ENCODE assay signal across 13 cellular contexts in the genomic region with DNA sequence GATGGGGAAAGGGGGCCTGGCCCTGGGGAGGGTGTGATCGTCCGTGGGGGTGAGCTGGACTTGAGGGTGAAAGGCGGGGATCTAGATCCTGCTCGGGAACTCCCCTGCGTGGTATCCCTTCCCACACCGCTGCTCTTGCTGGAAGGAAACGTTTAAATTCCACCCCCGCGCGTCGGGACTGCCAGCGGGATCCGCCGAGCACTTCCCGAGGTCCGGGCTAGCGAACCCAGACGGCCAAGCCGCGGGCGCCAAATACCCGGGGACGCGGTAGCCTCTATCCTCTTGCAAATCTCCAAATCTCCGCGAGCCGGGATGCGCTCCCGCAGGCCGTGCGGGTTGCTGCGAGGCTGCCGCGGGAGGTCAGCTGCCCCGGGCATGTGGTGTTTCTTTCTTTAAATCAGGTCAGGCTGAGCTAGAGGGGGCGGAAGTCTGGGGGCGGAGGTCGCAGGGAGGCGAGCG. TPM values are rescaled to one million over a fixed set of nuclear protein-coding genes. Genes with fewer than 3 reads are reported as not detected.
DNase-seq lines count a peak whose midpoint lies in the region; ATAC-seq and TF ChIP-seq lines count a peak whose summit lies in the region.
"Had no signal": no experiment of that assay in that cellular context is flagged by ENCODE, and none has a peak within 500 bp of the region (broad histone marks: within the 10 kb centered on the region; RNA-seq: fewer than 3 reads in every experiment).

No MANE protein-coding gene starts in this region.

- no peak for TF ChIP-seq CTCF in glutamatergic neuron (IDR thresholded peaks at IDR 0.05; ENCODE audit: partially characterized antibody, unreplicated experiment)

- peak overlapping the region; percentile 93 for H3K4me3 Mint-ChIP-seq in glutamatergic neuron (ENCODE audit: unreplicated experiment)
- H3K4me3 Mint-ChIP-seq: activated naive CD4-positive, alpha-beta T cell treated with anti-CD3 and anti-CD28 coated beads for 36 hours had no signal

- peak overlapping the region; percentile 77 for H3K27ac Mint-ChIP-seq in glutamatergic neuron (ENCODE audit: unreplicated experiment)
- H3K27ac Mint-ChIP-seq: activated naive CD4-positive, alpha-beta T cell treated with anti-CD3 and anti-CD28 coated beads for 36 hours had no signal

- H3K27me3 Mint-ChIP-seq in glutamatergic neuron (ENCODE audit: unreplicated experiment) = peaks cover 9% of the 10 kb centered on the region

- H3K4me1 Mint-ChIP-seq in glutamatergic neuron (ENCODE audit: low read depth, unreplicated experiment) = peaks cover 37% of the 10 kb centered on the region

- H3K36me3 Mint-ChIP-seq in glutamatergic neuron (ENCODE audit: unreplicated experiment) = no peaks in the 10 kb centered on the region

- no peak overlapping the region for H3K27ac ChIP-seq in substantia nigra (ENCODE audit: low read depth, low read length, poor library complexity, severe bottlenecking)
- H3K27ac ChIP-seq: thyroid gland had no signal

- DNase-seq in ELF-1 (ENCODE audit: low read depth, low spot score) = peak; percentile 31
- DNase-seq in NCI-H69 (lab: John Stamatoyannopoulos, UW) = peak; percentile 38
- DNase-seq in glutamatergic neuron = peak; percentile 67
- DNase-seq in retina = peak; percentile 64
- DNase-seq in NCI-H226 = no peak
- DNase-seq in substantia nigra (lab: John Stamatoyannopoulos, UW) = no peak
- DNase-seq: activated CD4-positive, alpha-beta T cell treated with anti-CD3 and anti-CD28 coated beads, Interleukin-2, amount 50 U/mL, for 4 hours; activated naive CD4-positive, alpha-beta T cell treated with anti-CD3 and anti-CD28 coated beads for 36 hours; COR-L47; MM.1S; thyroid gland had no signal

- ATAC-seq in HG03135 (IDR thresholded peaks at IDR 0.05; ENCODE audit: unreplicated experiment) (no peak), HG02870 (IDR thresholded peaks at IDR 0.05; ENCODE audit: unreplicated experiment) (no peak)

- peaks cover 12% of the 10 kb centered on the region for H3K9me3 Mint-ChIP-seq in glutamatergic neuron (ENCODE audit: unreplicated experiment)
- H3K9me3 Mint-ChIP-seq: activated naive CD4-positive, alpha-beta T cell treated with anti-CD3 and anti-CD28 coated beads for 36 hours had no signal

RNA-seq across cellular contexts. Expression of a gene that starts 0.9 kb away (rescaled TPM):
- total RNA-seq in glutamatergic neuron (ENCODE audit: unreplicated experiment) = 81.2 TPM
- total RNA-seq: activated naive CD4-positive, alpha-beta T cell treated with anti-CD3 and anti-CD28 coated beads for 36 hours had no signal

Comparison
In these comparisons a context has a peak if more than half of its experiments do, and no peak if none do; other contexts are left out.
1. DNase-seq: peak in ELF-1 (single experiment), NCI-H69 (single experiment), glutamatergic neuron (single experiment) and retina (single experiment); none in NCI-H226 (single experiment) and substantia nigra (0 of 49).